Comparison of ENCODE assay signal across 19 cellular contexts in the genomic region with DNA sequence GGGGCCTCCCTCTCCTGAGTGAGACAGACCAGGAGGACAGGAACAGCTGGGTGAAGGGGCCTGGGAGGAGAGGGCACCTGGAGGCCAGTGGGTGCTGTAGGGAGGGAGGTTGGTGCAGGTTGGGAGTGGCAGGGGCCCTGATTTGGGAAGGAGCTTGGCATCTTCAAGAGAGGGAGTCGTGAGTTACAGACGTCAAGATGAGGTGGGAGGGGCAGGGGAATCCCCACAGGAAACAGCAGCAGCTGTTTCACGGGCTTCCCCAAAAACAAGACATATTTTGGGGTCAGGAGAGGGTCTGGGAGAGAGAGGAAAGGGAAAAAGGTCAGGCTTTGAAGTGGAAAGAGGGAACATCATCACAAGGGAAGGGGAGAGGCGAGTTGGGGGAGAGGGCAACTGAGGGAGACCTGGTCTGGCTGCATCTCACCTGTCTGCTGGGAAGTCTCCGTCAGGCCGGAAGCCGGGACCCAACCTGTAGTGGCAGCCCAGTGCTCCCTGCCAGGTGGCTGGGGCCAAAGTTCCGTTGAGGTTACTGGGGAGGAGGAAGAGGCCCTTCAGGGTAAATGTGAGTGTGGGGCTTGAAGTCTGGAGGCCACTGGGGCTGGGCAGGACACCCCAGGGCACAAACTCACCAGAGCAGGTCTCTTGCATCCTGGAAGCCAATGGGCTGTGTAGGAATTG. TPM values are rescaled to one million over a fixed set of nuclear protein-coding genes. Genes with fewer than 3 reads are reported as not detected.
DNase-seq lines count a peak whose midpoint lies in the region; ATAC-seq and TF ChIP-seq lines count a peak whose summit lies in the region.
"Had no signal": no experiment of that assay in that cellular context is flagged by ENCODE, and none has a peak within 500 bp of the region (broad histone marks: within the 10 kb centered on the region; RNA-seq: fewer than 3 reads in every experiment).

No MANE protein-coding gene starts in this region.

- no peaks in the 10 kb centered on the region for H3K9me2 ChIP-seq in Karpas-422 (replicated peaks; ENCODE audit: insufficient read depth, low read length)

- H3K36me3 Mint-ChIP-seq in activated CD4-positive, alpha-beta T cell treated with anti-CD3 and anti-CD28 coated beads for 36 hours (ENCODE audit: low read depth) = no peaks in the 10 kb centered on the region
- no peaks in the 10 kb centered on the region for H3K36me3 Mint-ChIP-seq in activated T-helper 1 cell treated with anti-CD3 and anti-CD28 coated beads, Interleukin-12 subunit alpha, Interleukin-12 subunit beta, Interleukin-2, Interleukin-4 antibody, amounts not matched to agents 30 ng/mL and 10 ng/mL and 1 ng/mL, durations not matched to agents 14 hours and 24 hours and 36 hours (ENCODE audit: low read depth)

- H2BK5ac ChIP-seq in IMR-90 (ENCODE audit: low read depth, low read length, poor library complexity, severe bottlenecking) = no peak overlapping the region

- no peak overlapping the region for H2AK5ac ChIP-seq in IMR-90 (ENCODE audit: low read depth, low read length)

- no peak overlapping the region for H4K8ac ChIP-seq in IMR-90 (ENCODE audit: low read depth in 2 of 2, low read length in 2 of 2)

- H3K36me3 ChIP-seq in IMR-90 (ENCODE audit: control insufficient read depth, insufficient read depth, low read length) = no peaks in the 10 kb centered on the region
- H3K36me3 ChIP-seq in mucosa of descending colon (ENCODE audit: low read depth) = no peaks in the 10 kb centered on the region
- no peaks in the 10 kb centered on the region for H3K36me3 ChIP-seq in Karpas-422 (ENCODE audit: insufficient read depth, low read length)
- H3K36me3 ChIP-seq in upper lobe of left lung = no peaks in the 10 kb centered on the region
- H3K36me3 ChIP-seq: adrenal gland, esophagus squamous epithelium had no signal

- TF ChIP-seq CTCF in IMR-90 (conservative IDR thresholded peaks at IDR 0.05; ENCODE audit: low read depth, low read length) = no peak
- TF ChIP-seq CTCF in mucosa of descending colon (IDR thresholded peaks at IDR 0.05) = no peak
- TF ChIP-seq CTCF in upper lobe of left lung (IDR thresholded peaks at IDR 0.05) = no peak

- H3K9ac ChIP-seq in IMR-90 (ENCODE audit: low read depth, low read length) = no peak overlapping the region
- no peak overlapping the region for H3K9ac ChIP-seq in Karpas-422 (ENCODE audit: low read length)

- H4K5ac ChIP-seq in IMR-90 (ENCODE audit: low read depth, low read length) = no peak overlapping the region

- no peak for TF ChIP-seq EP300 in upper lobe of left lung (IDR thresholded peaks at IDR 0.05)

- H3K4me3 Mint-ChIP-seq in activated CD4-positive, alpha-beta T cell treated with anti-CD3 and anti-CD28 coated beads for 36 hours = peak overlapping the region; percentile 10
- H3K4me3 Mint-ChIP-seq in activated T-helper 1 cell treated with anti-CD3 and anti-CD28 coated beads, Interleukin-12 subunit alpha, Interleukin-12 subunit beta, Interleukin-2, Interleukin-4 antibody, amounts not matched to agents 30 ng/mL and 10 ng/mL and 1 ng/mL, durations not matched to agents 14 hours and 24 hours and 36 hours = no peak overlapping the region

- H3K9me3 Mint-ChIP-seq in activated CD4-positive, alpha-beta T cell treated with anti-CD3 and anti-CD28 coated beads for 36 hours (ENCODE audit: low read depth) = no peaks in the 10 kb centered on the region
- H3K9me3 Mint-ChIP-seq in activated T-helper 1 cell treated with anti-CD3 and anti-CD28 coated beads, Interleukin-12 subunit alpha, Interleukin-12 subunit beta, Interleukin-2, Interleukin-4 antibody, amounts not matched to agents 30 ng/mL and 10 ng/mL and 1 ng/mL, durations not matched to agents 14 hours and 24 hours and 36 hours = no peaks in the 10 kb centered on the region

- no TSS peak for BruUV-seq in IMR-90 (replicated peaks; lab: Mats Ljungman, UMichigan)

- H2BK15ac ChIP-seq in IMR-90 (ENCODE audit: low read depth, low read length) = no peak overlapping the region

- H3K4me1 ChIP-seq in IMR-90 (ENCODE audit: control insufficient read depth, insufficient read depth, low read length) (no peaks in the 10 kb centered on the region), mucosa of descending colon (ENCODE audit: low read depth) (peaks cover 9% of the 10 kb centered on the region), Karpas-422 (ENCODE audit: low read length) (no peaks in the 10 kb centered on the region), upper lobe of left lung (no peaks in the 10 kb centered on the region)
- H3K4me1 ChIP-seq: adrenal gland, esophagus squamous epithelium, psoas muscle had no signal

- H3K9me3 ChIP-seq in IMR-90 (ENCODE audit: control insufficient read depth, insufficient read depth, low read length) (no peaks in the 10 kb centered on the region), mucosa of descending colon (no peaks in the 10 kb centered on the region), Karpas-422 (ENCODE audit: low read length) (no peaks in the 10 kb centered on the region), upper lobe of left lung (no peaks in the 10 kb centered on the region)
- H3K9me3 ChIP-seq: adrenal gland, esophagus squamous epithelium, psoas muscle had no signal

- WGBS in IMR-90 (ENCODE audit: extremely low coverage in 2 of 2, insufficient read length in 1 of 2), 2 experiments = 45% methylated on average over 6 of the region's 8 CpGs; no CpG with 5 or more reads in 1 of the 2 experiments
- WGBS in upper lobe of left lung, 2 donors = 37 to 43% methylated on average over 8 of the region's 8 CpGs

- H3K27me3 Mint-ChIP-seq in activated CD4-positive, alpha-beta T cell treated with anti-CD3 and anti-CD28 coated beads for 36 hours = no peaks in the 10 kb centered on the region
- H3K27me3 Mint-ChIP-seq in activated T-helper 1 cell treated with anti-CD3 and anti-CD28 coated beads, Interleukin-12 subunit alpha, Interleukin-12 subunit beta, Interleukin-2, Interleukin-4 antibody, amounts not matched to agents 30 ng/mL and 10 ng/mL and 1 ng/mL, durations not matched to agents 14 hours and 24 hours and 36 hours (ENCODE audit: insufficient read depth) = peaks cover 1% of the 10 kb centered on the region

- H2AFZ ChIP-seq in IMR-90 (replicated peaks; ENCODE audit: low read length, poor library complexity) (peak overlapping the region; percentile 14), Karpas-422 (ENCODE audit: low read length) (no peak overlapping the region)
- H2AFZ ChIP-seq: hepatocyte had no signal

- POLR2A ChIA-PET in activated CD4-positive, alpha-beta T cell treated with anti-CD3 and anti-CD28 coated beads for 36 hours (lab: Charles Lee) = no interaction called here
- POLR2A ChIA-PET in IMR-90 (lab: Charles Lee; ENCODE audit: unreplicated experiment) = no interaction called here

- H3K56ac ChIP-seq in IMR-90 (ENCODE audit: extremely low read depth, insufficient read depth, low read length) = no peak overlapping the region

- dilution Hi-C loops in IMR-90 (cut with HindIII; ENCODE audit: low sequenced_read_pairs, unreplicated experiment) = no loop called here

- no peak overlapping the region for H3K4ac ChIP-seq in IMR-90 (ENCODE audit: low read depth, low read length)

- H3K27me3 ChIP-seq in IMR-90 (ENCODE audit: control insufficient read depth, insufficient read depth, low read length) (peaks cover 20% of the 10 kb centered on the region; the same call in 1 of the 2 replicates), Karpas-422 (ENCODE audit: low read length) (no peaks in the 10 kb centered on the region), upper lobe of left lung (no peaks in the 10 kb centered on the region)
- H3K27me3 ChIP-seq: adrenal gland, hepatocyte had no signal

- H3K23ac ChIP-seq in IMR-90 (ENCODE audit: low read depth, low read length) = no peak overlapping the region

- no peak overlapping the region for H3K14ac ChIP-seq in IMR-90 (replicated peaks; ENCODE audit: low read depth, low read length)

- no peak overlapping the region for H2AK9ac ChIP-seq in IMR-90 (replicated peaks; ENCODE audit: low read depth, low read length, poor library complexity)

- H3K79me2 ChIP-seq in Karpas-422 (ENCODE audit: low read length) = no peaks in the 10 kb centered on the region
- H3K79me2 ChIP-seq: hepatocyte had no signal

- H3K4me3 ChIP-seq in IMR-90 (ENCODE audit: insufficient read depth, low read depth, low read length) (no peak overlapping the region), mucosa of descending colon (no peak overlapping the region), Karpas-422 (ENCODE audit: low read length) (no peak overlapping the region), upper lobe of left lung (no peak overlapping the region)
- H3K4me3 ChIP-seq: adrenal gland, esophagus squamous epithelium, hepatocyte, psoas muscle had no signal

- H2BK120ac ChIP-seq in IMR-90 (ENCODE audit: low read depth, low read length) = no peak overlapping the region

- intact Hi-C loops in activated CD4-positive, alpha-beta T cell treated with anti-CD3 and anti-CD28 coated beads for 36 hours (cut with DNase I, micrococcal nuclease) = no loop called here
- intact Hi-C loops in IMR-90 (cut with micrococcal nuclease) (no loop called here), mucosa of descending colon (cut with DNase I, micrococcal nuclease) (no loop called here)
- intact Hi-C loops in activated T-helper 1 cell treated with anti-CD3 and anti-CD28 coated beads, Interleukin-12 subunit alpha, Interleukin-12 subunit beta, Interleukin-2, Interleukin-4 antibody, amounts not matched to agents 30 ng/mL and 10 ng/mL and 1 ng/mL, durations not matched to agents 14 hours and 24 hours and 36 hours (cut with micrococcal nuclease) = no loop called here

- H2BK20ac ChIP-seq in IMR-90 (ENCODE audit: low read depth, low read length) = no peak overlapping the region

- H3K18ac ChIP-seq in IMR-90 (ENCODE audit: low read depth, low read length) = no peak overlapping the region

- H3K4me2 ChIP-seq in IMR-90 (ENCODE audit: low read depth, low read length) (no peak overlapping the region), Karpas-422 (ENCODE audit: low read depth, low read length, poor library complexity, severe bottlenecking) (no peak overlapping the region)
- H3K4me2 ChIP-seq: hepatocyte had no signal

- no peak overlapping the region for H3K27ac ChIP-seq in IMR-90 (ENCODE audit: insufficient read depth, low read length)
- H3K27ac ChIP-seq in Karpas-422 (ENCODE audit: low read length) = no peak overlapping the region
- H3K27ac ChIP-seq in upper lobe of left lung = no peak overlapping the region
- H3K27ac ChIP-seq: 22Rv1, adrenal gland, esophagus squamous epithelium, hepatocyte, psoas muscle had no signal

- H3K4me1 Mint-ChIP-seq in activated CD4-positive, alpha-beta T cell treated with anti-CD3 and anti-CD28 coated beads for 36 hours = peaks cover 17% of the 10 kb centered on the region
- peaks cover 14% of the 10 kb centered on the region for H3K4me1 Mint-ChIP-seq in activated T-helper 1 cell treated with anti-CD3 and anti-CD28 coated beads, Interleukin-12 subunit alpha, Interleukin-12 subunit beta, Interleukin-2, Interleukin-4 antibody, amounts not matched to agents 30 ng/mL and 10 ng/mL and 1 ng/mL, durations not matched to agents 14 hours and 24 hours and 36 hours (ENCODE audit: low read depth)

- in situ Hi-C loops in IMR-90 (cut with MboI; ENCODE audit: low sequenced_read_pairs) = no loop called here

- ATAC-seq in activated CD4-positive, alpha-beta T cell treated with anti-CD3 and anti-CD28 coated beads for 36 hours = peak; percentile 47
- no peak for ATAC-seq in IMR-90 (ENCODE audit: low read depth)
- peak; percentile 40 for ATAC-seq in mucosa of descending colon
- no peak for ATAC-seq in upper lobe of left lung (ENCODE audit: low FRiP score in 2 of 2)
- ATAC-seq: left cardiac atrium, PC-3, psoas muscle had no signal

- peak; percentile 45 for DNase-seq in activated CD4-positive, alpha-beta T cell treated with anti-CD3 and anti-CD28 coated beads for 36 hours
- no peak for DNase-seq in activated CD4-positive, alpha-beta T cell treated with anti-CD3 and anti-CD28 coated beads, Interleukin-2, amount 50 U/mL, for 48 hours
- DNase-seq in IMR-90 (no peak), mucosa of descending colon (no peak), foreskin melanocyte (no peak), Karpas-422 (no peak), upper lobe of left lung (no peak)
- no peak for DNase-seq in activated T-helper 1 cell treated with anti-CD3 and anti-CD28 coated beads, Interleukin-12 subunit alpha, Interleukin-12 subunit beta, Interleukin-2, Interleukin-4 antibody, amounts not matched to agents 30 ng/mL and 10 ng/mL and 1 ng/mL, durations not matched to agents 14 hours and 24 hours and 36 hours (ENCODE audit: low spot score)
- DNase-seq: adrenal gland, esophagus squamous epithelium, GF-D8, left cardiac atrium, NCI-H1092, PC-3, psoas muscle, SW 1271 had no signal

- CTCF ChIA-PET in activated CD4-positive, alpha-beta T cell treated with anti-CD3 and anti-CD28 coated beads for 36 hours (lab: Charles Lee) = interaction anchor here (0.6 to 1.0 kb wide), 2 partner anchors 206 to 774 kb away, joined by 3 read pairs; no protein-coding TSS in a partner anchor
- CTCF ChIA-PET in IMR-90 (lab: Yijun Ruan, JAX) = no interaction called here

- TF ChIP-seq RAD21 in IMR-90 (IDR thresholded peaks at IDR 0.05; ENCODE audit: low read length) = no peak

- TF ChIP-seq POLR2A in IMR-90 (IDR thresholded peaks at IDR 0.05; ENCODE audit: low read depth, low read length) (no peak), upper lobe of left lung (IDR thresholded peaks at IDR 0.05) (no peak)

- H4K20me1 ChIP-seq in IMR-90 (ENCODE audit: insufficient read depth, low read length) = no peaks in the 10 kb centered on the region
- H4K20me1 ChIP-seq in Karpas-422 (ENCODE audit: insufficient read depth, low read depth, low read length) = no peaks in the 10 kb centered on the region

- H3K27ac Mint-ChIP-seq in activated CD4-positive, alpha-beta T cell treated with anti-CD3 and anti-CD28 coated beads for 36 hours = peak overlapping the region; percentile 48
- peak overlapping the region; percentile 88 for H3K27ac Mint-ChIP-seq in activated T-helper 1 cell treated with anti-CD3 and anti-CD28 coated beads, Interleukin-12 subunit alpha, Interleukin-12 subunit beta, Interleukin-2, Interleukin-4 antibody, amounts not matched to agents 30 ng/mL and 10 ng/mL and 1 ng/mL, durations not matched to agents 14 hours and 24 hours and 36 hours

- no peak overlapping the region for H4K91ac ChIP-seq in IMR-90 (ENCODE audit: insufficient read depth, low read depth, low read length)

- no peaks in the 10 kb centered on the region for H3K9me1 ChIP-seq in IMR-90 (ENCODE audit: insufficient read depth, low read length)

- H3K79me1 ChIP-seq in IMR-90 (ENCODE audit: low read depth in 1 of 2, low read length in 2 of 2) = no peaks in the 10 kb centered on the region

RNA-seq across cellular contexts. Expression of gene NAALADL1, which starts 4.4 kb away (rescaled TPM):
- 10 to 100 TPM; 11.7 to 13.6 TPM for total RNA-seq in activated CD4-positive, alpha-beta T cell treated with anti-CD3 and anti-CD28 coated beads for 36 hours
- total RNA-seq in IMR-90 (2012; rRNA removed) (2.8 and 3.8 TPM in 2 replicates), mucosa of descending colon (10 to 100 TPM in 2 of 3 donors, 1 to 10 TPM in 1; 6.9 to 57.7 (median 32.6) TPM), upper lobe of left lung (10 to 100 TPM in 2 of 6 donors, 1 to 10 TPM in 4; 5.9 to 27.2 (median 9.1) TPM)
- 5.8 and 6.3 TPM in 2 replicates for polyA plus RNA-seq in IMR-90 (2012; rRNA removed)
- polyA plus RNA-seq in IMR-90 (2012; cell fraction: cytosol; rRNA removed) = 6.2 and 7.2 TPM in 2 replicates
- 6.6 and 13.2 TPM in 2 replicates for polyA plus RNA-seq in IMR-90 (2012; cell fraction: nucleus; rRNA removed; ENCODE audit: low replicate concordance)
- 11.5 and 12.7 TPM in 2 replicates for total RNA-seq in activated T-helper 1 cell treated with anti-CD3 and anti-CD28 coated beads, Interleukin-12 subunit alpha, Interleukin-12 subunit beta, Interleukin-2, Interleukin-4 antibody, amounts not matched to agents 30 ng/mL and 10 ng/mL and 1 ng/mL, durations not matched to agents 14 hours and 24 hours and 36 hours
- total RNA-seq in Karpas-422 (2014; rRNA removed; shearing (Covaris generic); ENCODE audit: low replicate concordance) = not detected in 2 replicates
- total RNA-seq: H4 had no signal
- polyA plus RNA-seq: hepatocyte had no signal

RNA-seq across cellular contexts. Expression of gene SAC3D1, which starts 13.0 kb away (rescaled TPM):
- 10 to 100 TPM; 10.5 to 12.1 TPM for total RNA-seq in activated CD4-positive, alpha-beta T cell treated with anti-CD3 and anti-CD28 coated beads for 36 hours
- 2.8 and 2.9 TPM in 2 replicates for total RNA-seq in IMR-90 (2012; rRNA removed)
- 13.2 and 15.4 TPM in 2 replicates for polyA plus RNA-seq in IMR-90 (2012; rRNA removed)
- 15.5 and 29.2 TPM in 2 replicates for polyA plus RNA-seq in IMR-90 (2012; cell fraction: cytosol; rRNA removed)
- 6.5 and 20.0 TPM in 2 replicates for polyA plus RNA-seq in IMR-90 (2012; cell fraction: nucleus; rRNA removed; ENCODE audit: low replicate concordance)
- 17.4 and 17.7 TPM in 2 replicates for total RNA-seq in activated T-helper 1 cell treated with anti-CD3 and anti-CD28 coated beads, Interleukin-12 subunit alpha, Interleukin-12 subunit beta, Interleukin-2, Interleukin-4 antibody, amounts not matched to agents 30 ng/mL and 10 ng/mL and 1 ng/mL, durations not matched to agents 14 hours and 24 hours and 36 hours
- 10 to 100 TPM in 2 of 3 donors, 1 to 10 TPM in 1; 8.5 to 13.1 (median 11.8) TPM for total RNA-seq in mucosa of descending colon
- 1.9 and 11.9 TPM in 2 replicates for total RNA-seq in Karpas-422 (2014; rRNA removed; shearing (Covaris generic); ENCODE audit: low replicate concordance)
- 10 to 100 TPM in 5 of 6 donors, 1 to 10 TPM in 1; 9.1 to 18.9 (median 14.5) TPM for total RNA-seq in upper lobe of left lung

RNA-seq across cellular contexts. Expression of gene SNX15, which starts 26.7 kb away (rescaled TPM):
- 10 to 100 TPM; 12.1 to 14.2 TPM for total RNA-seq in activated CD4-positive, alpha-beta T cell treated with anti-CD3 and anti-CD28 coated beads for 36 hours
- total RNA-seq in IMR-90 (2012; rRNA removed) (8.1 and 9.0 TPM in 2 replicates), mucosa of descending colon (10 to 100 TPM; 28.5 to 46.6 (median 42.8) TPM), upper lobe of left lung (10 to 100 TPM; 14.7 to 32.1 (median 21.2) TPM)
- 15.2 and 16.3 TPM in 2 replicates for polyA plus RNA-seq in IMR-90 (2012; rRNA removed)
- polyA plus RNA-seq in IMR-90 (2012; cell fraction: cytosol; rRNA removed) = 12.7 and 13.7 TPM in 2 replicates
- 11.7 and 14.6 TPM in 2 replicates for polyA plus RNA-seq in IMR-90 (2012; cell fraction: nucleus; rRNA removed; ENCODE audit: low replicate concordance)
- 19.9 and 30.9 TPM in 2 replicates for total RNA-seq in activated T-helper 1 cell treated with anti-CD3 and anti-CD28 coated beads, Interleukin-12 subunit alpha, Interleukin-12 subunit beta, Interleukin-2, Interleukin-4 antibody, amounts not matched to agents 30 ng/mL and 10 ng/mL and 1 ng/mL, durations not matched to agents 14 hours and 24 hours and 36 hours
- total RNA-seq in Karpas-422 (2014; rRNA removed; shearing (Covaris generic); ENCODE audit: low replicate concordance) = 14.2 and 17.6 TPM in 2 replicates

RNA-seq across cellular contexts. Expression of gene CDCA5, which starts 29.9 kb away (rescaled TPM):
- total RNA-seq in activated CD4-positive, alpha-beta T cell treated with anti-CD3 and anti-CD28 coated beads for 36 hours = 100 to 1,000 TPM; 111 to 119 TPM
- total RNA-seq in IMR-90 (2012; rRNA removed) = 9.1 and 10.0 TPM in 2 replicates
- 14.0 and 14.9 TPM in 2 replicates for polyA plus RNA-seq in IMR-90 (2012; rRNA removed)
- polyA plus RNA-seq in IMR-90 (2012; cell fraction: cytosol; rRNA removed) = 6.1 and 14.3 TPM in 2 replicates
- polyA plus RNA-seq in IMR-90 (2012; cell fraction: nucleus; rRNA removed; ENCODE audit: low replicate concordance) = 14.9 and 15.2 TPM in 2 replicates
- total RNA-seq in activated T-helper 1 cell treated with anti-CD3 and anti-CD28 coated beads, Interleukin-12 subunit alpha, Interleukin-12 subunit beta, Interleukin-2, Interleukin-4 antibody, amounts not matched to agents 30 ng/mL and 10 ng/mL and 1 ng/mL, durations not matched to agents 14 hours and 24 hours and 36 hours = 91.8 and 92.5 TPM in 2 replicates
- 10 to 100 TPM in 1 of 3 donors, 1 to 10 TPM in 2; 2.9 to 14.6 (median 4.8) TPM for total RNA-seq in mucosa of descending colon
- total RNA-seq in Karpas-422 (2014; rRNA removed; shearing (Covaris generic); ENCODE audit: low replicate concordance) = 24.3 and 28.2 TPM in 2 replicates
- 1 to 10 TPM; 1.0 to 4.4 (median 1.8) TPM for total RNA-seq in upper lobe of left lung

RNA-seq across cellular contexts. Expression of gene ZFPL1, which starts 30.1 kb away (rescaled TPM):
- 10 to 100 TPM; 24.2 to 31.8 TPM for total RNA-seq in activated CD4-positive, alpha-beta T cell treated with anti-CD3 and anti-CD28 coated beads for 36 hours
- 24.0 and 27.2 TPM in 2 replicates for total RNA-seq in IMR-90 (2012; rRNA removed)
- 67.5 and 75.6 TPM in 2 replicates for polyA plus RNA-seq in IMR-90 (2012; rRNA removed)
- polyA plus RNA-seq in IMR-90 (2012; cell fraction: cytosol; rRNA removed) = 38.1 and 65.8 TPM in 2 replicates
- polyA plus RNA-seq in IMR-90 (2012; cell fraction: nucleus; rRNA removed; ENCODE audit: low replicate concordance) = 88.1 and 130 TPM in 2 replicates
- total RNA-seq in activated T-helper 1 cell treated with anti-CD3 and anti-CD28 coated beads, Interleukin-12 subunit alpha, Interleukin-12 subunit beta, Interleukin-2, Interleukin-4 antibody, amounts not matched to agents 30 ng/mL and 10 ng/mL and 1 ng/mL, durations not matched to agents 14 hours and 24 hours and 36 hours = 31.9 and 34.5 TPM in 2 replicates
- 10 to 100 TPM; 36.3 to 50.6 (median 42.6) TPM for total RNA-seq in mucosa of descending colon
- 19.0 and 40.7 TPM in 2 replicates for total RNA-seq in Karpas-422 (2014; rRNA removed; shearing (Covaris generic); ENCODE audit: low replicate concordance)
- total RNA-seq in upper lobe of left lung = 10 to 100 TPM; 21.4 to 39.8 (median 34.6) TPM

Comparison
In these comparisons a context has a peak if more than half of its experiments do, and no peak if none do; other contexts are left out.
1. ATAC-seq: peak in activated CD4-positive, alpha-beta T cell treated with anti-CD3 and anti-CD28 coated beads for 36 hours (single experiment) and mucosa of descending colon (single experiment); none in IMR-90 (single experiment) and upper lobe of left lung (0 of 2).